In genomic region chr2:8409461-8410260, GRCh38 we compare ENCODE assay signal across 15 cellular contexts.
A peak's percentile ranks its signal among the peaks of the same experiment; 100 is the strongest.
DNase-seq lines count a peak whose midpoint lies in the region; ATAC-seq and TF ChIP-seq lines count a peak whose summit lies in the region.
"Had no signal": no experiment of that assay in that cellular context is flagged by ENCODE, and none has a peak within 500 bp of the region (broad histone marks: within the 10 kb centered on the region; RNA-seq: fewer than 3 reads in every experiment).

No MANE protein-coding gene starts in this region.

- ATAC-seq in activated CD8-positive, alpha-beta T cell treated with anti-CD3 and anti-CD28 coated beads, Interleukin-2, amount 10 ng/mL, durations not matched to agents 7 days and 5 days, result no peak
- ATAC-seq: gastroesophageal sphincter had no signal

- H3K9me3 ChIP-seq in CD8-positive, alpha-beta memory T cell (ENCODE audit: low read length), result no peaks in the 10 kb centered on the region
- no peaks in the 10 kb centered on the region for H3K9me3 ChIP-seq in left ventricle myocardium inferior (replicated peaks)
- H3K9me3 ChIP-seq: ascending aorta, gastroesophageal sphincter had no signal

- in situ Hi-C loops in GM13976 (cut with MboI; ENCODE audit: low sequenced_read_pairs, unreplicated experiment), result no loop called here

- DNase-seq in A172 (ENCODE audit: low spot score), result peak; percentile 18
- no peak for DNase-seq in CD8-positive, alpha-beta memory T cell
- DNase-seq in activated CD8-positive, alpha-beta T cell treated with anti-CD3 and anti-CD28 coated beads, Interleukin-2, amount 10 ng/mL, durations not matched to agents 7 days and 5 days, result no peak
- no peak for DNase-seq in left ventricle myocardium inferior
- DNase-seq in GM13976 (ENCODE audit: low spot score), result no peak
- no peak for DNase-seq in iPS-NIHi11 (ENCODE audit: low spot score)
- no peak for DNase-seq in NCI-H2196 (lab: John Stamatoyannopoulos, UW; ENCODE audit: unreplicated experiment)
- DNase-seq: HFFc6, naive B cell, NCI-H1417, NCI-H510A, T1000 had no signal

- no peaks in the 10 kb centered on the region for H3K27me3 Mint-ChIP-seq in CD8-positive, alpha-beta memory T cell
- H3K27me3 Mint-ChIP-seq in activated CD8-positive, alpha-beta T cell treated with anti-CD3 and anti-CD28 coated beads, Interleukin-2, amount 10 ng/mL, durations not matched to agents 7 days and 5 days (ENCODE audit: low read depth), result no peaks in the 10 kb centered on the region

- H3K4me3 ChIP-seq in CD8-positive, alpha-beta memory T cell (ENCODE audit: low read length), result no peak overlapping the region
- no peak overlapping the region for H3K4me3 ChIP-seq in left ventricle myocardium inferior
- H3K4me3 ChIP-seq: ascending aorta, gastroesophageal sphincter had no signal

- H3K27me3 ChIP-seq in CD8-positive, alpha-beta memory T cell (ENCODE audit: insufficient read depth, low read length, poor library complexity, severe bottlenecking), result no peaks in the 10 kb centered on the region
- H3K27me3 ChIP-seq in left ventricle myocardium inferior (ENCODE audit: low read depth), result no peaks in the 10 kb centered on the region
- H3K27me3 ChIP-seq: ascending aorta, gastroesophageal sphincter had no signal

- no peak for TF ChIP-seq CTCF in left ventricle myocardium inferior (IDR thresholded peaks at IDR 0.05; ENCODE audit: borderline replicate concordance)
- TF ChIP-seq CTCF in GM13976 (IDR thresholded peaks at IDR 0.05; ENCODE audit: borderline replicate concordance, control extremely low read depth, extremely low read depth, insufficient read depth, missing control alignments), result no peak

- no peaks in the 10 kb centered on the region for H3K9me3 Mint-ChIP-seq in CD8-positive, alpha-beta memory T cell
- H3K9me3 Mint-ChIP-seq in activated CD8-positive, alpha-beta T cell treated with anti-CD3 and anti-CD28 coated beads, Interleukin-2, amount 10 ng/mL, durations not matched to agents 7 days and 5 days (ENCODE audit: insufficient read depth), result no peaks in the 10 kb centered on the region
- H3K9me3 Mint-ChIP-seq: HFFc6 had no signal

- POLR2A ChIA-PET in CD8-positive, alpha-beta memory T cell (lab: Charles Lee), result no interaction called here
- POLR2A ChIA-PET in activated CD8-positive, alpha-beta T cell treated with anti-CD3 and anti-CD28 coated beads, Interleukin-2, amount 10 ng/mL, durations not matched to agents 7 days and 5 days (lab: Charles Lee), result interaction anchor here (1.5 to 1.7 kb wide), 2 partner anchors 135 to 272 kb away, joined by 3 to 7 read pairs; partner anchors contain the start of gene ID2

- H3K36me3 Mint-ChIP-seq in CD8-positive, alpha-beta memory T cell, result no peaks in the 10 kb centered on the region
- H3K36me3 Mint-ChIP-seq in activated CD8-positive, alpha-beta T cell treated with anti-CD3 and anti-CD28 coated beads, Interleukin-2, amount 10 ng/mL, durations not matched to agents 7 days and 5 days (ENCODE audit: low read depth), result peaks cover 2% of the 10 kb centered on the region
- H3K36me3 Mint-ChIP-seq: CD14-positive monocyte had no signal

- no peak overlapping the region for H3K27ac ChIP-seq in CD8-positive, alpha-beta memory T cell (ENCODE audit: low read depth, low read length)
- H3K27ac ChIP-seq in left ventricle myocardium inferior (replicated peaks), result peak overlapping the region; percentile 35
- H3K27ac ChIP-seq: ascending aorta had no signal

- H3K27ac Mint-ChIP-seq in CD8-positive, alpha-beta memory T cell, result peak overlapping the region; percentile 55 to 90 (median 80)
- peak overlapping the region; percentile 69 for H3K27ac Mint-ChIP-seq in activated CD8-positive, alpha-beta T cell treated with anti-CD3 and anti-CD28 coated beads, Interleukin-2, amount 10 ng/mL, durations not matched to agents 7 days and 5 days
- H3K27ac Mint-ChIP-seq: HFFc6, naive B cell had no signal

- H3K4me3 Mint-ChIP-seq in CD8-positive, alpha-beta memory T cell, result peak overlapping the region in 1 of 7 donors; percentile 51
- no peak overlapping the region for H3K4me3 Mint-ChIP-seq in activated CD8-positive, alpha-beta T cell treated with anti-CD3 and anti-CD28 coated beads, Interleukin-2, amount 10 ng/mL, durations not matched to agents 7 days and 5 days
- H3K4me3 Mint-ChIP-seq: HFFc6, naive B cell had no signal

- H3K4me1 Mint-ChIP-seq in CD8-positive, alpha-beta memory T cell, result peaks cover 12 to 21% (median 16%) of the 10 kb centered on the region in 3 donors
- H3K4me1 Mint-ChIP-seq in activated CD8-positive, alpha-beta T cell treated with anti-CD3 and anti-CD28 coated beads, Interleukin-2, amount 10 ng/mL, durations not matched to agents 7 days and 5 days (ENCODE audit: low read depth), result peaks cover 16% of the 10 kb centered on the region
- H3K4me1 Mint-ChIP-seq: naive B cell had no signal

- CTCF ChIA-PET in CD8-positive, alpha-beta memory T cell (lab: Charles Lee), result no interaction called here
- CTCF ChIA-PET in activated CD8-positive, alpha-beta T cell treated with anti-CD3 and anti-CD28 coated beads, Interleukin-2, amount 10 ng/mL, durations not matched to agents 7 days and 5 days (lab: Charles Lee), result interaction anchor here (0.8 kb wide), 1 partner anchor 72 kb away, joined by 3 read pairs; no protein-coding TSS in a partner anchor

- intact Hi-C loops in left ventricle myocardium inferior (cut with micrococcal nuclease), result no loop called here

- no peaks in the 10 kb centered on the region for H3K36me3 ChIP-seq in CD8-positive, alpha-beta memory T cell (ENCODE audit: insufficient read depth, low read length)
- H3K36me3 ChIP-seq in left ventricle myocardium inferior, result no peaks in the 10 kb centered on the region
- H3K36me3 ChIP-seq: ascending aorta, gastroesophageal sphincter had no signal

- no peaks in the 10 kb centered on the region for H3K4me1 ChIP-seq in CD8-positive, alpha-beta memory T cell (ENCODE audit: insufficient read depth, low read length)
- H3K4me1 ChIP-seq in left ventricle myocardium inferior, result peaks cover 31% of the 10 kb centered on the region
